Comparison of ENCODE assay signal across 8 cellular contexts in genomic region chr7:105675873-105676484, GRCh38.
DNase-seq lines count a peak whose midpoint lies in the region; ATAC-seq and TF ChIP-seq lines count a peak whose summit lies in the region.
"Had no signal": no experiment of that assay in that cellular context is flagged by ENCODE, and none has a peak within 500 bp of the region (broad histone marks: within the 10 kb centered on the region; RNA-seq: fewer than 3 reads in every experiment).

No MANE protein-coding gene starts in this region.

- DNase-seq in NB4 (ENCODE audit: low read depth), result peak; percentile 48
- peak; percentile 77 for DNase-seq in activated CD4-positive, alpha-beta T cell treated with anti-CD3 and anti-CD28 coated beads, Interleukin-2, amount 10 ng/mL, durations not matched to agents 24 days and 14 days
- DNase-seq in effector CD8-positive, alpha-beta T cell (lab: John Stamatoyannopoulos, UW), result peak; percentile 14
- DNase-seq in stimulated activated effector memory CD8-positive, alpha-beta T cell treated with anti-CD3 and anti-CD28 coated beads, Interleukin-12 subunit alpha, Interleukin-12 subunit beta, amount 100 ng/mL, for 72 hours (ENCODE audit: low spot score in 2 of 2), result peak; percentile 29 to 71
- no peak for DNase-seq in HCEC 1CT
- DNase-seq in GM10266 (ENCODE audit: extremely low spot score), result no peak
- DNase-seq: KG1 had no signal

- H3K36me3 Mint-ChIP-seq in activated CD4-positive, alpha-beta T cell treated with anti-CD3 and anti-CD28 coated beads, Interleukin-2, amount 10 ng/mL, durations not matched to agents 24 days and 14 days (ENCODE audit: low read depth), result peaks cover 7% of the 10 kb centered on the region
- no peaks in the 10 kb centered on the region for H3K36me3 Mint-ChIP-seq in stimulated activated effector memory CD8-positive, alpha-beta T cell treated with anti-CD3 and anti-CD28 coated beads, Interleukin-12 subunit alpha, Interleukin-12 subunit beta, amount 100 ng/mL, for 72 hours

- no peak overlapping the region for H3K4me3 ChIP-seq in NB4 (ENCODE audit: low read depth, low read length)

- peak overlapping the region; percentile 62 for H3K4me3 Mint-ChIP-seq in activated CD4-positive, alpha-beta T cell treated with anti-CD3 and anti-CD28 coated beads, Interleukin-2, amount 10 ng/mL, durations not matched to agents 24 days and 14 days
- H3K4me3 Mint-ChIP-seq in stimulated activated effector memory CD8-positive, alpha-beta T cell treated with anti-CD3 and anti-CD28 coated beads, Interleukin-12 subunit alpha, Interleukin-12 subunit beta, amount 100 ng/mL, for 72 hours, result peak overlapping the region; percentile 60

- TF ChIP-seq CTCF in NB4 (IDR thresholded peaks at IDR 0.05; ENCODE audit: low read depth, low read length), result no peak
- TF ChIP-seq CTCF in GM10266 (IDR thresholded peaks at IDR 0.05; ENCODE audit: control insufficient read depth, insufficient read depth, low read depth, missing control alignments), result no peak

- peaks cover 60% of the 10 kb centered on the region for H3K4me1 Mint-ChIP-seq in activated CD4-positive, alpha-beta T cell treated with anti-CD3 and anti-CD28 coated beads, Interleukin-2, amount 10 ng/mL, durations not matched to agents 24 days and 14 days
- H3K4me1 Mint-ChIP-seq in stimulated activated effector memory CD8-positive, alpha-beta T cell treated with anti-CD3 and anti-CD28 coated beads, Interleukin-12 subunit alpha, Interleukin-12 subunit beta, amount 100 ng/mL, for 72 hours, result peaks cover 60% of the 10 kb centered on the region

- H3K27ac Mint-ChIP-seq in activated CD4-positive, alpha-beta T cell treated with anti-CD3 and anti-CD28 coated beads, Interleukin-2, amount 10 ng/mL, durations not matched to agents 24 days and 14 days, result peak overlapping the region; percentile 66
- H3K27ac Mint-ChIP-seq in stimulated activated effector memory CD8-positive, alpha-beta T cell treated with anti-CD3 and anti-CD28 coated beads, Interleukin-12 subunit alpha, Interleukin-12 subunit beta, amount 100 ng/mL, for 72 hours, result peak overlapping the region; percentile 13

- H3K27me3 Mint-ChIP-seq in activated CD4-positive, alpha-beta T cell treated with anti-CD3 and anti-CD28 coated beads, Interleukin-2, amount 10 ng/mL, durations not matched to agents 24 days and 14 days, result no peaks in the 10 kb centered on the region

- no peaks in the 10 kb centered on the region for H3K9me3 Mint-ChIP-seq in activated CD4-positive, alpha-beta T cell treated with anti-CD3 and anti-CD28 coated beads, Interleukin-2, amount 10 ng/mL, durations not matched to agents 24 days and 14 days
- no peaks in the 10 kb centered on the region for H3K9me3 Mint-ChIP-seq in stimulated activated effector memory CD8-positive, alpha-beta T cell treated with anti-CD3 and anti-CD28 coated beads, Interleukin-12 subunit alpha, Interleukin-12 subunit beta, amount 100 ng/mL, for 72 hours

- no peak for TF ChIP-seq POLR2A in NB4 (IDR thresholded peaks at IDR 0.05; ENCODE audit: extremely low read depth, insufficient read length)

- peak; percentile 80 for ATAC-seq in stimulated activated effector memory CD8-positive, alpha-beta T cell treated with anti-CD3 and anti-CD28 coated beads, Interleukin-12 subunit alpha, Interleukin-12 subunit beta, amount 100 ng/mL, for 72 hours
- no peak for ATAC-seq in GM21528 (IDR thresholded peaks at IDR 0.05; ENCODE audit: low FRiP score, unreplicated experiment)

- intact Hi-C loops in activated CD4-positive, alpha-beta T cell treated with anti-CD3 and anti-CD28 coated beads, Interleukin-2, amount 10 ng/mL, durations not matched to agents 24 days and 14 days (cut with micrococcal nuclease), result loop anchor here (5.0 kb wide), 1 partner anchor 131 kb away; no protein-coding TSS in a partner anchor

Comparison
In these comparisons a context has a peak if more than half of its experiments do, and no peak if none do; other contexts are left out.
1. DNase-seq: peak in NB4 (single experiment), activated CD4-positive, alpha-beta T cell treated with anti-CD3 and anti-CD28 coated beads, Interleukin-2, amount 10 ng/mL, durations not matched to agents 24 days and 14 days (single experiment), effector CD8-positive, alpha-beta T cell (single experiment) and stimulated activated effector memory CD8-positive, alpha-beta T cell treated with anti-CD3 and anti-CD28 coated beads, Interleukin-12 subunit alpha, Interleukin-12 subunit beta, amount 100 ng/mL, for 72 hours (2 of 2); none in HCEC 1CT (single experiment) and GM10266 (single experiment).